In genomic region chr15:90345859-90346258, GRCh38 we compare ENCODE assay signal across 19 cellular contexts.
"Had no signal": no experiment of that assay in that cellular context is flagged by ENCODE, and none has a peak within 500 bp of the region (broad histone marks: within the 10 kb centered on the region; RNA-seq: fewer than 3 reads in every experiment).

No MANE protein-coding gene starts in this region.

- H3K27me3 ChIP-seq: dorsolateral prefrontal cortex, gastroesophageal sphincter, heart right ventricle, tibial artery, uterus had no signal

- H3K4me1 ChIP-seq: gastroesophageal sphincter, uterus had no signal

- H3K9me3 ChIP-seq: gastroesophageal sphincter, heart right ventricle, lower lobe of right lung, tibial artery, uterus had no signal

- H3K4me3 ChIP-seq: dorsolateral prefrontal cortex, gastroesophageal sphincter, heart right ventricle, lower lobe of right lung, skin epidermis, tibial artery, uterus had no signal

- H3K27ac ChIP-seq: dorsolateral prefrontal cortex, gastroesophageal sphincter, heart right ventricle, lower lobe of right lung, skin epidermis, tibial artery, uterus had no signal

- H3K36me3 ChIP-seq: gastroesophageal sphincter, heart right ventricle, lower lobe of right lung, tibial artery, uterus had no signal

- ATAC-seq: activated T-cell treated with anti-CD3 and anti-CD28 coated beads, Interleukin-2, amount 50 U/mL, for 72 hours; gastroesophageal sphincter; T-helper 17 cell had no signal

- DNase-seq: activated CD4-positive, alpha-beta T cell treated with anti-CD3 and anti-CD28 coated beads, Interleukin-2, amount 10 ng/mL, durations not matched to agents 7 days and 5 days; activated CD8-positive, alpha-beta memory T cell treated with anti-CD3 and anti-CD28 coated beads, Interleukin-2, amount 50 U/mL, for 48 hours; activated naive CD8-positive, alpha-beta T cell treated with anti-CD3 and anti-CD28 coated beads for 36 hours; activated T-cell treated with anti-CD3 and anti-CD28 coated beads, Interleukin-2, amount 50 U/mL, for 72 hours; anterior cingulate cortex; dorsolateral prefrontal cortex; endodermal cell; heart right ventricle; left cardiac atrium; lower lobe of right lung; naive B cell; retina; stimulated activated CD4-positive, alpha-beta T cell treated with anti-CD3 and anti-CD28 coated beads, Interleukin-4, amount 100 ng/mL, for 24 hours; stimulated activated naive CD4-positive, alpha-beta T cell; T-helper 17 cell; uterus had no signal
